10 cellular contexts compared by ENCODE assay signal in genomic region chr12:57022324-57022723, GRCh38. TPM values are rescaled to one million over a fixed set of nuclear protein-coding genes. Genes with fewer than 3 reads are reported as not detected.
"Had no signal": no experiment of that assay in that cellular context is flagged by ENCODE, and none has a peak within 500 bp of the region (broad histone marks: within the 10 kb centered on the region; RNA-seq: fewer than 3 reads in every experiment).

No MANE protein-coding gene starts in this region.

RNA-seq across cellular contexts. Expression of gene TAC3, which starts 6.0 kb away (rescaled TPM):
- total RNA-seq: activated B cell treated with CpG ODN at 0.5 μM for 24 hours; activated CD4-positive, alpha-beta memory T cell treated with anti-CD3 and anti-CD28 coated beads for 36 hours; bronchial epithelial cell; cardiac septum; cerebellum; dermis blood vessel endothelial cell; esophagus muscularis mucosa; T-helper 17 cell had no signal
- polyA plus RNA-seq: adipose tissue had no signal

RNA-seq across cellular contexts. Expression of gene MYO1A, which starts 27.6 kb away (rescaled TPM):
- total RNA-seq: dermis blood vessel endothelial cell, frontal cortex had no signal
